Comparison of ENCODE assay signal across 10 cellular contexts in the genomic region with DNA sequence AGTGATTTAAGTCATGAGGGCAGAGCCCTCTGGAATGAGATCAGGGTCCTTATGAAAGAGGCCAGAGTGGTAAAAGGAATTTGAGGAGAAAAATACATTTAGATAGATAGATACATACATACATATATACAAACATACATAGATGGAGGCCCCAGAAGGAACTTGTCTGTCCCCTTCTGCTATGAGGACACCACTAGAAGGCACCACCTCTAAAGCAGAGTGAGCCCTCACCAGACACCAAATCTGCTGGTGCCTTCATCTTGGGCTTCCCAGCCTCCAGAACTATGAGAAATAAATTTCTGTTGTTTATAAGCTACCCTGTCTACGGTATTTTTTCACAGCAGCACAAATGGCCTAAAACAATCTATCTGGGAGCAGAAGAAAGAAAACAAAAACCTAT. TPM values are rescaled to one million over a fixed set of nuclear protein-coding genes. Genes with fewer than 3 reads are reported as not detected.
DNase-seq lines count a peak whose midpoint lies in the region; ATAC-seq, FAIRE-seq and TF ChIP-seq lines count a peak whose summit lies in the region.
"Had no signal": no experiment of that assay in that cellular context is flagged by ENCODE, and none has a peak within 500 bp of the region (broad histone marks: within the 10 kb centered on the region; RNA-seq: fewer than 3 reads in every experiment).

No MANE protein-coding gene starts in this region.

- H3K36me3 ChIP-seq in GM23338 (ENCODE audit: insufficient read depth) (no peaks in the 10 kb centered on the region), body of pancreas (replicated peaks in 1 of 2; ENCODE audit: insufficient read depth in 1 of 2, low read depth in 2 of 2) (no peaks in the 10 kb centered on the region)

- H3K27ac Mint-ChIP-seq in CD14-positive monocyte (peak overlapping the region; percentile 89 to 98 (median 92)), GM23338 (no peak overlapping the region), osteocyte (ENCODE audit: unreplicated experiment) (no peak overlapping the region)

- peaks cover 7% of the 10 kb centered on the region; the same call in 1 of the 2 replicates for H4K20me1 ChIP-seq in GM23338 (replicated peaks; ENCODE audit: insufficient read depth)

- WGBS in adipose tissue, 3 donors: 56 to 92% (median 75%) methylated on average over 1 of the region's 1 CpG
- WGBS in body of pancreas, 2 donors: 74 to 75% methylated on average over 1 of the region's 1 CpG

- no peaks in the 10 kb centered on the region; the same call in 1 of the 2 replicates for H3F3A ChIP-seq in GM23338 (replicated peaks; ENCODE audit: low read depth)

- no peaks in the 10 kb centered on the region for H3K27me3 ChIP-seq in GM23338 (ENCODE audit: insufficient read depth)
- H3K27me3 ChIP-seq in body of pancreas: no peaks in the 10 kb centered on the region

- H3K4me1 Mint-ChIP-seq in CD14-positive monocyte (peaks cover 14% of the 10 kb centered on the region), GM23338 (peaks cover 67% of the 10 kb centered on the region), osteocyte (ENCODE audit: unreplicated experiment) (peaks cover 35% of the 10 kb centered on the region)

- ATAC-seq in GM23338 (no peak), body of pancreas (no peak)

- H3K27me3 Mint-ChIP-seq in CD14-positive monocyte (ENCODE audit: low read depth in 3 of 3): no peaks in the 10 kb centered on the region
- no peaks in the 10 kb centered on the region for H3K27me3 Mint-ChIP-seq in GM23338 (ENCODE audit: insufficient read depth, low read depth, poor library complexity)
- no peaks in the 10 kb centered on the region for H3K27me3 Mint-ChIP-seq in osteocyte (ENCODE audit: unreplicated experiment)

- peaks cover 74% of the 10 kb centered on the region for H3K4me1 ChIP-seq in GM23338 (ENCODE audit: insufficient read depth)
- H3K4me1 ChIP-seq in body of pancreas: peaks cover 87% of the 10 kb centered on the region

- H3K9me3 ChIP-seq in body of pancreas: no peaks in the 10 kb centered on the region

- TF ChIP-seq CTCF in CD14-positive monocyte (IDR thresholded peaks at IDR 0.05) (no peak), GM23338 (conservative IDR thresholded peaks at IDR 0.05; ENCODE audit: low read depth in 2 of 2) (no peak), osteocyte (IDR thresholded peaks at IDR 0.05) (no peak), body of pancreas (IDR thresholded peaks at IDR 0.05) (no peak)

- peaks cover 88% of the 10 kb centered on the region for H3K79me2 ChIP-seq in GM23338 (replicated peaks; ENCODE audit: insufficient read depth)

- intact Hi-C loops in CD14-positive monocyte (cut with micrococcal nuclease) (loop anchor here (5.0 kb wide), 2 partner anchors 32 to 37 kb away; no protein-coding TSS in a partner anchor), body of pancreas (cut with DNase I) (no loop called here)

- peak overlapping the region; percentile 52 for H3K4me2 ChIP-seq in GM23338

- no peak for TF ChIP-seq POLR2A in body of pancreas (IDR thresholded peaks at IDR 0.05)

- DNase-seq in CD14-positive monocyte (ENCODE audit: low spot score): no peak
- DNase-seq in GM23338 (ENCODE audit: low spot score): no peak
- no peak for DNase-seq in osteocyte (ENCODE audit: extremely low spot score, unreplicated experiment)
- DNase-seq in body of pancreas: no peak
- DNase-seq in SKM-1 treated with dmso at 0.1 percent for 144 hours (lab: John Stamatoyannopoulos, UW; ENCODE audit: unreplicated experiment): no peak
- no peak for DNase-seq in NCI-H146 treated with DMSO at 0.1 percent for 48 hours (lab: John Stamatoyannopoulos, UW; ENCODE audit: unreplicated experiment)
- no peak for DNase-seq in frontal cortex (ENCODE audit: low spot score in 2 of 2)
- DNase-seq: NCI-H1694 had no signal

- H3K36me3 Mint-ChIP-seq in CD14-positive monocyte (peaks cover 5 to 6% of the 10 kb centered on the region in 2 donors), GM23338 (ENCODE audit: low read depth) (no peaks in the 10 kb centered on the region), osteocyte (ENCODE audit: unreplicated experiment) (peaks cover 1% of the 10 kb centered on the region)

- H3K4me3 ChIP-seq in GM23338: no peak overlapping the region
- H3K4me3 ChIP-seq in body of pancreas: no peak overlapping the region

- H2AFZ ChIP-seq in GM23338: no peak overlapping the region

- peak overlapping the region; percentile 69 to 89 for H3K4me3 Mint-ChIP-seq in CD14-positive monocyte
- H3K4me3 Mint-ChIP-seq in GM23338: no peak overlapping the region; the same call in 2 of the 3 replicates
- peak overlapping the region; percentile 18 for H3K4me3 Mint-ChIP-seq in osteocyte (ENCODE audit: unreplicated experiment)

- H3K9me2 ChIP-seq in GM23338 (ENCODE audit: insufficient read depth): peaks cover 4% of the 10 kb centered on the region; the same call in 1 of the 2 replicates

- peaks cover 0 to 2% (median 0%) of the 10 kb centered on the region in 7 donors for H3K9me3 Mint-ChIP-seq in CD14-positive monocyte
- no peaks in the 10 kb centered on the region for H3K9me3 Mint-ChIP-seq in GM23338
- H3K9me3 Mint-ChIP-seq in osteocyte (ENCODE audit: unreplicated experiment): no peaks in the 10 kb centered on the region

- H3K27ac ChIP-seq in GM23338 (ENCODE audit: low read depth): peak overlapping the region; percentile 80
- H3K27ac ChIP-seq in adipose tissue (ENCODE audit: low read depth, low read length): peak overlapping the region; percentile 32
- peak overlapping the region in 2 of 4 donors; percentile 51 to 78 for H3K27ac ChIP-seq in body of pancreas

- FAIRE-seq in frontal cortex (lab: Jason Lieb, UNC): no peak

TF ChIP-seq in GM23338, 12 proteins besides CTCF, POLR2A, EP300 and RAD21 (continues in another document):
- TF ChIP-seq NANOG (IDR thresholded peaks at IDR 0.05; ENCODE audit: borderline replicate concordance) (no peak), EZH2 (IDR thresholded peaks at IDR 0.05; ENCODE audit: low read depth, unreplicated experiment) (no peak), EZH2phosphoT487 (IDR thresholded peaks at IDR 0.05; ENCODE audit: unreplicated experiment) (no peak), STAT1 (IDR thresholded peaks at IDR 0.05; ENCODE audit: unreplicated experiment) (no peak), CREB1 (CRISPR knock-in tag; IDR thresholded peaks at IDR 0.05; ENCODE audit: low read depth) (no peak), JUNB (IDR thresholded peaks at IDR 0.05; ENCODE audit: unreplicated experiment) (no peak), ZNF331 (CRISPR knock-in tag; IDR thresholded peaks at IDR 0.05; ENCODE audit: low read depth) (no peak)
- TF ChIP-seq, protein P1, sequence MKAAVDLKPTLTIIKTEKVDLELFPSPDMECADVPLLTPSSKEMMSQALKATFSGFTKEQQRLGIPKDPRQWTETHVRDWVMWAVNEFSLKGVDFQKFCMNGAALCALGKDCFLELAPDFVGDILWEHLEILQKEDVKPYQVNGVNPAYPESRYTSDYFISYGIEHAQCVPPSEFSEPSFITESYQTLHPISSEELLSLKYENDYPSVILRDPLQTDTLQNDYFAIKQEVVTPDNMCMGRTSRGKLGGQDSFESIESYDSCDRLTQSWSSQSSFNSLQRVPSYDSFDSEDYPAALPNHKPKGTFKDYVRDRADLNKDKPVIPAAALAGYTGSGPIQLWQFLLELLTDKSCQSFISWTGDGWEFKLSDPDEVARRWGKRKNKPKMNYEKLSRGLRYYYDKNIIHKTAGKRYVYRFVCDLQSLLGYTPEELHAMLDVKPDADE (IDR thresholded peaks at IDR 0.05): no peak

RNA-seq across cellular contexts. Expression of gene TBC1D2B, which starts 7.9 kb away (rescaled TPM):
- polyA plus RNA-seq in CD14-positive monocyte (1 to 10 TPM; 5.9 to 6.2 TPM), GM23338 (2016; fragmentation: Nextera tagmentation; extraction: Ambion mirVana) (3.6 and 5.2 TPM in 2 replicates), adipose tissue (10 to 100 TPM; 19.0 to 47.3 (median 24.4) TPM)
- total RNA-seq in GM23338 (2014; rRNA removed; shearing (Covaris generic)): 17.0 and 17.8 TPM in 2 replicates
- total RNA-seq in osteocyte (65.5 and 69.3 TPM in 2 replicates), body of pancreas (10 to 100 TPM; 35.6 to 42.3 TPM), frontal cortex (10.6 TPM)

RNA-seq across cellular contexts. Expression of gene SH2D7, which starts 22.7 kb away (rescaled TPM):
- polyA plus RNA-seq in CD14-positive monocyte: not detected
- not detected in 2 replicates for total RNA-seq in GM23338 (2014; rRNA removed; shearing (Covaris generic))
- 0.31 and 0.33 TPM in 2 replicates for polyA plus RNA-seq in GM23338 (2016; fragmentation: Nextera tagmentation; extraction: Ambion mirVana)
- under 1 TPM in 1 of 3 donors, not detected in 2; 0.02 TPM for polyA plus RNA-seq in adipose tissue
- not detected in 2 replicates for total RNA-seq in osteocyte
- not detected for total RNA-seq in body of pancreas
- total RNA-seq in frontal cortex: not detected
- total RNA-seq: Daoy had no signal

Comparison
In these comparisons a context has a peak if more than half of its experiments do, and no peak if none do; other contexts are left out.
1. H3K27ac Mint-ChIP-seq: peak in CD14-positive monocyte (7 of 7); none in GM23338 (single experiment) and osteocyte (single experiment).